In the genomic region with DNA sequence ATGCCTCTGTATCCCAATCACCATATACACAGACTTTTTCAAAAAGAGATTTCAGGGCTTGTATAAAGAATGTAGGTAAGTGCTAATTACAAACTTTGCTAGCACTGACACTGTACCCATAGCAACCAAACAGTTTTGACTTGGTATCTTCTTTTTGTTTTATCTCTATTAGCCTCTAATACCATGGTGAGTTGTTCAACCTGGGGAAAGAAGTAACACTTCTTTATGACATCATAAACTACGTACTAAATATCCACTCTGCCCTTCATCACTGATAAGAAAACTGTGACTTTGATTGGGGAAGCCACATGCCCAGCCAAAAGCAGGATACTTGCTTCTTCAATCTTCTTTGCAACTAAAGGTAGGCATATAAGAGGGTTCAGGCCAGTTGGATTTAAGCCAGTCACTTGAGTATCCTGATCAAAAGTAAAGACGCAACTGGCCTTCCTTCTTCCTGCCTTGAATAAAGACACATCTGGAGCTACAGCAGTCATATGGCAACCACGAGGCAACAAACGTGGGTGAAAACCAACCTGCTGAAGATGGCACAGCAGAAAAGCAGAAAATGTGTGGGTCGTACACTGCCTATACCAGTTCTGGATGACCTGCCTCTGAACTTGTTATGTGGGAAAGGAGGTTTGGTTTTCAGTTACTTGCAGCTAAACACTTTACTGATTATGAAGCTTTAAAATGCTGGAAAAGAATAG, we compare ENCODE assay signal across 20 cellular contexts.
"Had no signal": no experiment of that assay in that cellular context is flagged by ENCODE, and none has a peak within 500 bp of the region (broad histone marks: within the 10 kb centered on the region; RNA-seq: fewer than 3 reads in every experiment).

No MANE protein-coding gene starts in this region.

- H3K4me1 ChIP-seq: body of pancreas, upper lobe of left lung had no signal

- H3K4me3 ChIP-seq: body of pancreas, esophagus squamous epithelium, heart right ventricle, left ventricle myocardium inferior, skin epidermis, thoracic aorta, upper lobe of left lung had no signal

- H3K27ac Mint-ChIP-seq: effector memory CD8-positive, alpha-beta T cell; progenitor cell of endocrine pancreas; WTC11 had no signal

- H3K27ac ChIP-seq: body of pancreas, esophagus squamous epithelium, heart right ventricle, left ventricle myocardium inferior, thoracic aorta, upper lobe of left lung had no signal

- H3K27me3 Mint-ChIP-seq: effector memory CD8-positive, alpha-beta T cell; progenitor cell of endocrine pancreas had no signal

- DNase-seq: activated CD4-positive, alpha-beta T cell treated with anti-CD3 and anti-CD28 coated beads for 48 hours; activated effector memory CD4-positive, alpha-beta T cell treated with Interleukin-2 at 50 U/mL for 16 hours; activated naive CD4-positive, alpha-beta T cell treated with anti-CD3 and anti-CD28 coated beads, Interleukin-2, amount 50 U/mL, for 16 hours; amygdala; body of pancreas; effector memory CD8-positive, alpha-beta T cell; esophagus squamous epithelium; heart right ventricle; immature natural killer cell; kidney glomerular epithelial cell; left ventricle myocardium inferior; mammary epithelial cell; midbrain; stimulated activated CD4-positive, alpha-beta T cell treated with anti-CD3 and anti-CD28 coated beads, Interleukin-2, amount 100 ng/mL, for 48 hours; upper lobe of left lung had no signal

- H3K9me3 ChIP-seq: body of pancreas, esophagus squamous epithelium, heart right ventricle, left ventricle myocardium inferior, thoracic aorta, upper lobe of left lung had no signal

- H3K9me3 Mint-ChIP-seq: effector memory CD8-positive, alpha-beta T cell; immature natural killer cell; neural crest cell; WTC11 had no signal

- H3K27me3 ChIP-seq: body of pancreas, esophagus squamous epithelium, heart right ventricle, upper lobe of left lung had no signal

- ATAC-seq: body of pancreas; effector memory CD8-positive, alpha-beta T cell; WTC11 had no signal

- H3K4me1 Mint-ChIP-seq: immature natural killer cell, neural crest cell, WTC11 had no signal

- H3K4me3 Mint-ChIP-seq: effector memory CD8-positive, alpha-beta T cell; immature natural killer cell; neural crest cell; WTC11 had no signal
